8 cellular contexts compared by ENCODE assay signal in the genomic region with DNA sequence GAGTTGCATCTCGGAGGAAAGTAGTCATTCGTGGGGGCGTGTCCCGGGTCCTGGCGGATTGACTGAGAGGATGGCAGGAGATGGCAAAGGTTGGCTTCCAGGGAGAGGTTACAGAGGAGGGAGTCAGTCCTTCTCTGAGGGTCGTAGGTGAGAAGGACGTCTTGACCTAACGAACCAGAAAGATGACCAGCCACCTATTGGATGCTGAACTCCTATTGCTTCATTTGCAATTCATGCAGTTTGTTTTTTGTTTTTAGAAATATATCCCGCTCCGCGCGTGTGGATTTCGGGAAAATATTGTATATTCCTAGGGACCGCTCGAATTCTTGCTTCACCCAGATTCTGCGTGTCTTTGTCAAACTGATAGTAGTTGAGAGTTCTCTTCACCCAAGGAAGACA. TPM values are rescaled to one million over a fixed set of nuclear protein-coding genes. Genes with fewer than 3 reads are reported as not detected.
A peak's percentile ranks its signal among the peaks of the same experiment; 100 is the strongest.
DNase-seq lines count a peak whose midpoint lies in the region; ATAC-seq and TF ChIP-seq lines count a peak whose summit lies in the region.

No MANE protein-coding gene starts in this region.

- H3K27me3 Mint-ChIP-seq in activated T-cell treated with anti-CD3 and anti-CD28 coated beads, Interleukin-2, amount 50 U/mL, for 72 hours (ENCODE audit: low read depth): no peaks in the 10 kb centered on the region

- H3K9me3 ChIP-seq in MG63 (peaks cover 2% of the 10 kb centered on the region; the same call in 1 of the 2 replicates), psoas muscle (no peaks in the 10 kb centered on the region), aorta (ENCODE audit: control insufficient read depth, low read length) (no peaks in the 10 kb centered on the region)

- peaks cover 2 to 3% of the 10 kb centered on the region in 2 donors for H3K9me3 Mint-ChIP-seq in activated T-cell treated with anti-CD3 and anti-CD28 coated beads, Interleukin-2, amount 50 U/mL, for 72 hours

- H3K4me1 ChIP-seq in foreskin keratinocyte (peaks cover 14% of the 10 kb centered on the region), psoas muscle (peaks cover 18% of the 10 kb centered on the region), aorta (ENCODE audit: control insufficient read depth in 1 of 2, insufficient read depth in 2 of 2, low read length in 2 of 2) (peaks cover 2 to 12% of the 10 kb centered on the region in 2 donors)

- DNase-seq in DMS 273 (lab: John Stamatoyannopoulos, UW; ENCODE audit: unreplicated experiment): peak; percentile 85
- DNase-seq in MG63: peak; percentile 76
- DNase-seq in activated T-cell treated with anti-CD3 and anti-CD28 coated beads, Interleukin-2, amount 50 U/mL, for 72 hours: peak; percentile 80 to 83
- DNase-seq in foreskin keratinocyte: no peak
- no peak for DNase-seq in psoas muscle
- DNase-seq in aorta: peak; percentile 67 to 88
- no peak for DNase-seq in MV-4-11 (lab: John Stamatoyannopoulos, UW)
- no peak for DNase-seq in middle frontal gyrus (ENCODE audit: extremely low spot score, low spot score)

- H3K4me3 ChIP-seq in MG63 (peak overlapping the region; percentile 93), psoas muscle (peak overlapping the region; percentile 81), aorta (ENCODE audit: low read length in 2 of 2) (peak overlapping the region; percentile 83 to 85)

- no peak for TF ChIP-seq CTCF in foreskin keratinocyte (conservative IDR thresholded peaks at IDR 0.05)
- TF ChIP-seq CTCF in psoas muscle (IDR thresholded peaks at IDR 0.05): no peak

- no peaks in the 10 kb centered on the region for H3K36me3 Mint-ChIP-seq in activated T-cell treated with anti-CD3 and anti-CD28 coated beads, Interleukin-2, amount 50 U/mL, for 72 hours (ENCODE audit: insufficient read depth in 2 of 2)

- H3K36me3 ChIP-seq in MG63: no peaks in the 10 kb centered on the region; the same call in 1 of the 2 replicates
- H3K36me3 ChIP-seq in psoas muscle (ENCODE audit: insufficient read depth in 1 of 2, low read depth in 1 of 2): no peaks in the 10 kb centered on the region
- no peaks in the 10 kb centered on the region for H3K36me3 ChIP-seq in aorta (ENCODE audit: control insufficient read depth in 1 of 2, insufficient read depth in 2 of 2, low read length in 1 of 2)

- peak overlapping the region; percentile 86 to 88 for H3K4me3 Mint-ChIP-seq in activated T-cell treated with anti-CD3 and anti-CD28 coated beads, Interleukin-2, amount 50 U/mL, for 72 hours

- ATAC-seq in activated T-cell treated with anti-CD3 and anti-CD28 coated beads, Interleukin-2, amount 50 U/mL, for 72 hours (replicated peaks in 1 of 2): peak in 1 of 2 donors; percentile 83
- ATAC-seq in foreskin keratinocyte (peak; percentile 69), psoas muscle (peak in 1 of 4 donors; percentile 65), aorta (ENCODE audit: low FRiP score) (no peak)

- H3K27me3 ChIP-seq in MG63 (no peaks in the 10 kb centered on the region), foreskin keratinocyte (no peaks in the 10 kb centered on the region), psoas muscle (ENCODE audit: insufficient read depth in 3 of 3, low read length in 2 of 3) (no peaks in the 10 kb centered on the region), aorta (ENCODE audit: control insufficient read depth in 1 of 2, insufficient read depth in 2 of 2, low read length in 1 of 2) (no peaks in the 10 kb centered on the region)

- peak overlapping the region; percentile 88 for H3K27ac Mint-ChIP-seq in activated T-cell treated with anti-CD3 and anti-CD28 coated beads, Interleukin-2, amount 50 U/mL, for 72 hours

- WGBS in psoas muscle, 3 donors: 1 to 2% (median 2%) methylated on average over 16 of the region's 16 CpGs
- 0% methylated on average over 16 of the region's 16 CpGs for WGBS in aorta, 2 donors

- peaks cover 26% of the 10 kb centered on the region for H3K4me1 Mint-ChIP-seq in activated T-cell treated with anti-CD3 and anti-CD28 coated beads, Interleukin-2, amount 50 U/mL, for 72 hours (ENCODE audit: low read depth)

- H3K27ac ChIP-seq in foreskin keratinocyte (peak overlapping the region; percentile 53), psoas muscle (peak overlapping the region; percentile 79), aorta (ENCODE audit: low read depth in 1 of 2, low read length in 2 of 2) (peak overlapping the region; percentile 71 to 95)

- intact Hi-C loops in psoas muscle (cut with DNase I): loop anchor here in 1 of 2 donors (10.0 kb wide), 1 partner anchor 109 kb away; no protein-coding TSS in a partner anchor
- intact Hi-C loops in aorta (cut with DNase I): loop anchor here in 1 of 2 donors (5.0 kb wide), 1 partner anchor 97 kb away; no protein-coding TSS in a partner anchor

RNA-seq across cellular contexts. Expression of gene DISP1, which starts 0.5 kb away (rescaled TPM):
- total RNA-seq in MG63 (2014; rRNA removed; shearing (Covaris generic); ENCODE audit: low replicate concordance): 1.8 and 2.6 TPM in 2 replicates
- 1 to 10 TPM; 2.4 to 3.3 TPM for total RNA-seq in activated T-cell treated with anti-CD3 and anti-CD28 coated beads, Interleukin-2, amount 50 U/mL, for 72 hours
- total RNA-seq in foreskin keratinocyte: 0.74 and 0.99 TPM in 2 replicates
- 0.36 and 0.38 TPM in 2 replicates for polyA plus RNA-seq in foreskin keratinocyte
- 1 to 10 TPM; 2.8 to 3.7 (median 3.3) TPM for total RNA-seq in psoas muscle
- polyA plus RNA-seq in psoas muscle: 1 to 10 TPM; 1.4 to 5.8 (median 2.3) TPM
- total RNA-seq in aorta: 10 to 100 TPM in 1 of 2 donors, 1 to 10 TPM in 1; 8.4 to 11.4 TPM
- polyA plus RNA-seq in aorta: 1 to 10 TPM in 1 of 2 donors, under 1 TPM in 1; 0.50 to 3.0 TPM

Comparison
In these comparisons a context has a peak if more than half of its experiments do, and no peak if none do; other contexts are left out.
1. DNase-seq: peak in DMS 273 (single experiment), MG63 (single experiment), activated T-cell treated with anti-CD3 and anti-CD28 coated beads, Interleukin-2, amount 50 U/mL, for 72 hours (2 of 2) and aorta (2 of 2); none in foreskin keratinocyte (0 of 2), psoas muscle (0 of 2), MV-4-11 (single experiment) and middle frontal gyrus (single experiment).
2. Peak in every context shown above with its lines, with median percentiles within 50 percentile points of each other: H3K4me3 ChIP-seq and H3K27ac ChIP-seq.